In the genomic region with DNA sequence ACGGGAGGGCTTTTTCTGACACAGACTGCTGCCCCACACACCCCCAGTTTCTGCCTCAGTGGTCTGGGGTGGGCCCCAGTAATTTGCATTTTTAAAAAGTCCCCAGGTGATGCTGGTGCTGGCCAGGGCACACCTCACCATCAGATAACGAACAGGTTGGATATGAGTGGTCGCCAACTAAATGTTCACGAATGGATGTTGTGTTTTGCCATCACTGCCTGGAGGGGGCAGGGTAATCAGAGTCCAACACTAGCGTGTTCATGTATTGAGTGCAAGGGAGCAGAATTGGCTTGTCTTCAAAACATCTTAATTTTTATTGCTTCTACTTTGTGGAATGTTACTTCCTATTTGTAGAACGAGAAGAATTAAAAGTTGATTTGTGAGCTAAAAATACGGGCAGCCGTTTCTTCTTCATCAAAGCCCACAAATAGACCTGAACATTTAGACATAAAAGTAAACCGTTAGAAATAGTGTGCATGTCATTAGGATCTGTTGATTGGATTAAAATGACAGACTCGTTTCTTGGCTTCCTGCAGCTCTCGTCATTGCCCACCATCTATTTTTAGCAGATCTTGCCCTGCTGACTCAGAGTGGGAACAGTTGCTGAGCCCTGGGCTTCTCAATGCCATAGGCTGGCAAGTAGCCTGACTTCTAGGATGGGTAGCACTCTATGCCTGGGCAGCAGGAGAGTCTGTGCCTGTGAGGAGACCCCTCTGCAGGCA, we compare ENCODE assay signal across 8 cellular contexts. TPM values are rescaled to one million over a fixed set of nuclear protein-coding genes. Genes with fewer than 3 reads are reported as not detected.
A peak's percentile ranks its signal among the peaks of the same experiment; 100 is the strongest.
DNase-seq lines count a peak whose midpoint lies in the region; ATAC-seq and TF ChIP-seq lines count a peak whose summit lies in the region.

No MANE protein-coding gene starts in this region.

- no peaks in the 10 kb centered on the region for H3K36me3 ChIP-seq in prostate gland

- peaks cover 67 to 96% (median 85%) of the 10 kb centered on the region in 3 donors for H3K4me1 Mint-ChIP-seq in naive B cell

- H3K9me3 ChIP-seq in prostate gland: no peaks in the 10 kb centered on the region

- H3K4me3 ChIP-seq in dorsolateral prefrontal cortex (peak overlapping the region in 6 of 59 donors; percentile 9 to 28 (median 18)), prostate gland (no peak overlapping the region)

- H3K27ac ChIP-seq in dorsolateral prefrontal cortex (peak overlapping the region in 34 of 59 donors; percentile 1 to 71 (median 36)), prostate gland (no peak overlapping the region)

- DNase-seq in COLO829 (ENCODE audit: low spot score) (peak; percentile 70), HPDE6-E6E7 (ENCODE audit: extremely low spot score) (peak; percentile 38), dorsolateral prefrontal cortex (no peak), naive B cell (peak; percentile 38), prostate gland (ENCODE audit: low spot score) (no peak), NCI-H1048 (lab: John Stamatoyannopoulos, UW) (no peak)
- peak; percentile 43 for DNase-seq in activated CD4-positive, CD25-positive, alpha-beta regulatory T cell treated with anti-CD3 and anti-CD28 coated beads, Interleukin-2, amount 50 U/mL, for 16 hours (ENCODE audit: low read depth, low spot score)

- TF ChIP-seq CTCF in dorsolateral prefrontal cortex (IDR thresholded peaks at IDR 0.05 in 54 of 56, conservative IDR thresholded peaks at IDR 0.05 in 2 of 56; ENCODE audit: low read depth in 1 of 56, partially characterized antibody in 56 of 56) (peak in 13 of 56 donors; percentile 5 to 25 (median 13)), prostate gland (IDR thresholded peaks at IDR 0.05) (peak in 1 of 4 experiments; percentile 22)

- peaks cover 0 to 8% of the 10 kb centered on the region in 2 donors for H3K36me3 Mint-ChIP-seq in naive B cell

- 19% methylated on average over 11 of the region's 11 CpGs for WGBS in prostate gland

- no peaks in the 10 kb centered on the region for H3K27me3 Mint-ChIP-seq in naive B cell

- ATAC-seq in GM21381 (IDR thresholded peaks at IDR 0.05; ENCODE audit: unreplicated experiment) (peak; percentile 76), naive B cell (ENCODE audit: low read depth in 2 of 2) (peak; percentile 67 to 70)

- peaks cover 5% of the 10 kb centered on the region for H3K4me1 ChIP-seq in prostate gland (replicated peaks)

- no peak for TF ChIP-seq POLR2A in prostate gland (IDR thresholded peaks at IDR 0.05)

- intact Hi-C loops in dorsolateral prefrontal cortex (cut with DNase I) (no loop called here), prostate gland (cut with DNase I) (loop anchor here (5.0 kb wide), 1 partner anchor 48 kb away; a partner anchor contains a TSS)

- H3K27me3 ChIP-seq in dorsolateral prefrontal cortex: no peaks in the 10 kb centered on the region
- H3K27me3 ChIP-seq in prostate gland (replicated peaks; ENCODE audit: insufficient read depth): no peaks in the 10 kb centered on the region

- no peaks in the 10 kb centered on the region for H3K9me3 Mint-ChIP-seq in naive B cell

- H3K27ac Mint-ChIP-seq in naive B cell: peak overlapping the region; percentile 93 to 97 (median 96)

- peak overlapping the region; percentile 65 to 88 (median 80) for H3K4me3 Mint-ChIP-seq in naive B cell

RNA-seq across cellular contexts. Expression of a gene that starts 45.2 kb away (rescaled TPM):
- total RNA-seq in dorsolateral prefrontal cortex (10 to 100 TPM; 22.2 to 89.9 (median 58.4) TPM), prostate gland (100 to 1,000 TPM in 1 of 2 donors, 10 to 100 TPM in 1; 39.0 to 144 TPM)
- polyA plus RNA-seq in naive B cell (ENCODE audit: low read depth in 6 of 6): 100 to 1,000 TPM in 1 of 6 donors, 10 to 100 TPM in 5; 70.7 to 108 (median 76.7) TPM

Comparison
In these comparisons a context has a peak if more than half of its experiments do, and no peak if none do; other contexts are left out.
1. DNase-seq: peak in COLO829 (single experiment), HPDE6-E6E7 (single experiment), activated CD4-positive, CD25-positive, alpha-beta regulatory T cell treated with anti-CD3 and anti-CD28 coated beads, Interleukin-2, amount 50 U/mL, for 16 hours (single experiment) and naive B cell (single experiment); none in dorsolateral prefrontal cortex (0 of 10), prostate gland (single experiment) and NCI-H1048 (single experiment).
2. H3K27ac ChIP-seq: peak in dorsolateral prefrontal cortex (34 of 59); none in prostate gland (0 of 2).